In the genomic region with DNA sequence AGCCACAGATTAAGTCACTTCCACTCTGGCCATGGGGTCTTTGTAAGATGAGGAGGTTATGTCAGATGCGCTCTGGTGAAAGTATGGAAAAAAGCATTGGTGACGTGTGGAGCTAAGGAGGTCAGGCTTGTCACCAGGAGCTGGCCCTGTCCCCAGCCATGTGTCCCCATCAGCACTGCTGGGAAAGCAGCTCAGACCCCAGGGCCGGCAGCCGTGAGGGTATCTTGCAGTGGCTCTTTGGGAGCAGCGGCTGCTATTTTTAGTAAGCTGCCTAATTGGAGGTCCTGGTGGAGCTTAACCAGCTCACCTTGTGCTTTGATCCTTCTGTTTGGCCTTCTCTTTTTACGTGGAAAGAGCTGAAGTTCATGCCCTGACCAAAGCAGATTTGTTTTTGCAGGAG, we compare ENCODE assay signal across 16 cellular contexts.
DNase-seq lines count a peak whose midpoint lies in the region; ATAC-seq and TF ChIP-seq lines count a peak whose summit lies in the region.
"Had no signal": no experiment of that assay in that cellular context is flagged by ENCODE, and none has a peak within 500 bp of the region (broad histone marks: within the 10 kb centered on the region; RNA-seq: fewer than 3 reads in every experiment).

No MANE protein-coding gene starts in this region.

- H3K9me3 ChIP-seq in CD8-positive, alpha-beta memory T cell (ENCODE audit: low read length), result no peaks in the 10 kb centered on the region
- H3K9me3 ChIP-seq in right cardiac atrium (ENCODE audit: control insufficient read depth, low read length) (no peaks in the 10 kb centered on the region), psoas muscle (no peaks in the 10 kb centered on the region), SJCRH30 (replicated peaks) (no peaks in the 10 kb centered on the region)
- H3K9me3 ChIP-seq: HAP-1 had no signal

- H3K27ac ChIP-seq in CD8-positive, alpha-beta memory T cell (ENCODE audit: low read depth, low read length), result no peak overlapping the region
- H3K27ac ChIP-seq in right cardiac atrium (ENCODE audit: low read length) (peak overlapping the region; percentile 31), psoas muscle (peak overlapping the region; percentile 73), SJCRH30 (no peak overlapping the region), foreskin keratinocyte (no peak overlapping the region)

- no peak overlapping the region for H3K4me3 ChIP-seq in CD8-positive, alpha-beta memory T cell (ENCODE audit: low read length)
- H3K4me3 ChIP-seq in right cardiac atrium (ENCODE audit: low read length) (no peak overlapping the region), psoas muscle (no peak overlapping the region), SJCRH30 (no peak overlapping the region)
- H3K4me3 ChIP-seq: HAP-1 had no signal

- no peaks in the 10 kb centered on the region for H3K36me3 ChIP-seq in CD8-positive, alpha-beta memory T cell (ENCODE audit: insufficient read depth, low read length)
- H3K36me3 ChIP-seq in psoas muscle (ENCODE audit: insufficient read depth in 1 of 2, low read depth in 1 of 2), result no peaks in the 10 kb centered on the region
- H3K36me3 ChIP-seq in SJCRH30, result peaks cover 14% of the 10 kb centered on the region

- peak overlapping the region in 5 of 8 donors; percentile 17 to 59 (median 32) for H3K27ac Mint-ChIP-seq in CD8-positive, alpha-beta memory T cell
- peak overlapping the region; percentile 8; the same call in 1 of the 2 replicates for H3K27ac Mint-ChIP-seq in WTC11
- H3K27ac Mint-ChIP-seq: T-helper 1 cell treated with Interleukin-12 subunit alpha and Interleukin-12 subunit beta and Interleukin-4 antibody, amounts not matched to agents 30 μg/mL and 1 μg/mL, for 36 hours had no signal

- H3K4me3 Mint-ChIP-seq in CD8-positive, alpha-beta memory T cell, result no peak overlapping the region
- H3K4me3 Mint-ChIP-seq in WTC11, result no peak overlapping the region
- H3K4me3 Mint-ChIP-seq: T-helper 1 cell treated with Interleukin-12 subunit alpha and Interleukin-12 subunit beta and Interleukin-4 antibody, amounts not matched to agents 30 μg/mL and 1 μg/mL, for 36 hours had no signal

- H3K4me1 ChIP-seq in CD8-positive, alpha-beta memory T cell (ENCODE audit: insufficient read depth, low read length), result peaks cover 6% of the 10 kb centered on the region
- H3K4me1 ChIP-seq in right cardiac atrium (ENCODE audit: control insufficient read depth, insufficient read depth, low read length), result peaks cover 54% of the 10 kb centered on the region
- H3K4me1 ChIP-seq in psoas muscle, result peaks cover 97% of the 10 kb centered on the region
- no peaks in the 10 kb centered on the region for H3K4me1 ChIP-seq in SJCRH30
- peaks cover 9% of the 10 kb centered on the region for H3K4me1 ChIP-seq in foreskin keratinocyte
- H3K4me1 ChIP-seq: HAP-1 had no signal

- ATAC-seq in WTC11 (no peak), right cardiac atrium (no peak), psoas muscle (peak in 3 of 4 donors; percentile 42 to 61 (median 43)), HG02588 (IDR thresholded peaks at IDR 0.05; ENCODE audit: unreplicated experiment) (no peak), foreskin keratinocyte (no peak)

- no peak for TF ChIP-seq CTCF in WTC11 (IDR thresholded peaks at IDR 0.05)
- no peak for TF ChIP-seq CTCF in psoas muscle (IDR thresholded peaks at IDR 0.05)
- no peak for TF ChIP-seq CTCF in foreskin keratinocyte (conservative IDR thresholded peaks at IDR 0.05)

- intact Hi-C loops in right cardiac atrium (cut with DNase I), result no loop called here
- intact Hi-C loops in psoas muscle (cut with DNase I), result loop anchor here in 1 of 2 donors (10.0 kb wide), 1 partner anchor 62 kb away; no protein-coding TSS in a partner anchor

- H3K9me3 Mint-ChIP-seq in CD8-positive, alpha-beta memory T cell, result no peaks in the 10 kb centered on the region
- no peaks in the 10 kb centered on the region for H3K9me3 Mint-ChIP-seq in WTC11
- H3K9me3 Mint-ChIP-seq: T-helper 1 cell treated with Interleukin-12 subunit alpha and Interleukin-12 subunit beta and Interleukin-4 antibody, amounts not matched to agents 30 μg/mL and 1 μg/mL, for 36 hours had no signal

- peaks cover 0 to 26% (median 0%) of the 10 kb centered on the region in 3 donors for H3K36me3 Mint-ChIP-seq in CD8-positive, alpha-beta memory T cell
- no peaks in the 10 kb centered on the region for H3K36me3 Mint-ChIP-seq in WTC11

- no peak for DNase-seq in CD8-positive, alpha-beta memory T cell
- DNase-seq in WTC11 (ENCODE audit: low spot score) (no peak), right cardiac atrium (no peak), psoas muscle (peak in 1 of 2 donors; percentile 51), SJCRH30 (no peak), activated gamma-delta T cell (lab: John Stamatoyannopoulos, UW) (no peak), foreskin keratinocyte (no peak)
- DNase-seq: activated effector memory CD4-positive, alpha-beta T cell treated with Interleukin-2 at 50 U/mL for 16 hours; effector memory CD4-positive, alpha-beta T cell; mesendoderm; NCI-H2029; NCI-H446; stimulated activated naive CD4-positive, alpha-beta T cell treated with Interleukin-2 at 50 U/mL for 16 hours had no signal

- H3K4me1 Mint-ChIP-seq in CD8-positive, alpha-beta memory T cell, result peaks cover 29 to 43% (median 32%) of the 10 kb centered on the region in 3 donors
- H3K4me1 Mint-ChIP-seq in WTC11, result peaks cover 10% of the 10 kb centered on the region

- no peaks in the 10 kb centered on the region for H3K27me3 Mint-ChIP-seq in CD8-positive, alpha-beta memory T cell
- H3K27me3 Mint-ChIP-seq in WTC11 (ENCODE audit: low read depth), result no peaks in the 10 kb centered on the region

- H3K27me3 ChIP-seq in CD8-positive, alpha-beta memory T cell (ENCODE audit: insufficient read depth, low read length, poor library complexity, severe bottlenecking), result no peaks in the 10 kb centered on the region
- H3K27me3 ChIP-seq in right cardiac atrium (ENCODE audit: control insufficient read depth, insufficient read depth) (no peaks in the 10 kb centered on the region), psoas muscle (ENCODE audit: insufficient read depth in 3 of 3, low read length in 2 of 3) (no peaks in the 10 kb centered on the region), SJCRH30 (no peaks in the 10 kb centered on the region), foreskin keratinocyte (no peaks in the 10 kb centered on the region)

- CTCF ChIA-PET in CD8-positive, alpha-beta memory T cell (lab: Charles Lee), result no interaction called here
- CTCF ChIA-PET in WTC11 (lab: Charles Lee), result interaction anchor here (0.6 to 1.7 kb wide), 2 partner anchors 39 to 52 kb away, joined by 3 to 6 read pairs; no protein-coding TSS in a partner anchor

- POLR2A ChIA-PET in CD8-positive, alpha-beta memory T cell (lab: Charles Lee), result no interaction called here
- POLR2A ChIA-PET in WTC11 (lab: Charles Lee), result no interaction called here

- WGBS in right cardiac atrium, result 62% methylated on average over 6 of the region's 6 CpGs
- 42 to 62% (median 44%) methylated on average over 6 of the region's 6 CpGs for WGBS in psoas muscle, 3 donors

TF ChIP-seq in WTC11, 78 proteins besides CTCF, POLR2A, EP300 and RAD21 (continues in another document):
- TF ChIP-seq, protein P1, sequence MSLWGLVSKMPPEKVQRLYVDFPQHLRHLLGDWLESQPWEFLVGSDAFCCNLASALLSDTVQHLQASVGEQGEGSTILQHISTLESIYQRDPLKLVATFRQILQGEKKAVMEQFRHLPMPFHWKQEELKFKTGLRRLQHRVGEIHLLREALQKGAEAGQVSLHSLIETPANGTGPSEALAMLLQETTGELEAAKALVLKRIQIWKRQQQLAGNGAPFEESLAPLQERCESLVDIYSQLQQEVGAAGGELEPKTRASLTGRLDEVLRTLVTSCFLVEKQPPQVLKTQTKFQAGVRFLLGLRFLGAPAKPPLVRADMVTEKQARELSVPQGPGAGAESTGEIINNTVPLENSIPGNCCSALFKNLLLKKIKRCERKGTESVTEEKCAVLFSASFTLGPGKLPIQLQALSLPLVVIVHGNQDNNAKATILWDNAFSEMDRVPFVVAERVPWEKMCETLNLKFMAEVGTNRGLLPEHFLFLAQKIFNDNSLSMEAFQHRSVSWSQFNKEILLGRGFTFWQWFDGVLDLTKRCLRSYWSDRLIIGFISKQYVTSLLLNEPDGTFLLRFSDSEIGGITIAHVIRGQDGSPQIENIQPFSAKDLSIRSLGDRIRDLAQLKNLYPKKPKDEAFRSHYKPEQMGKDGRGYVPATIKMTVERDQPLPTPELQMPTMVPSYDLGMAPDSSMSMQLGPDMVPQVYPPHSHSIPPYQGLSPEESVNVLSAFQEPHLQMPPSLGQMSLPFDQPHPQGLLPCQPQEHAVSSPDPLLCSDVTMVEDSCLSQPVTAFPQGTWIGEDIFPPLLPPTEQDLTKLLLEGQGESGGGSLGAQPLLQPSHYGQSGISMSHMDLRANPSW (CRISPR knock-in tag; conservative IDR thresholded peaks at IDR 0.05; ENCODE audit: low read depth), result no peak
- TF ChIP-seq NFYB (CRISPR knock-in tag; conservative IDR thresholded peaks at IDR 0.05; ENCODE audit: low read depth) (no peak), SMAD3 (CRISPR knock-in tag; IDR thresholded peaks at IDR 0.05; ENCODE audit: borderline replicate concordance) (no peak), JUN (CRISPR knock-in tag; IDR thresholded peaks at IDR 0.05) (no peak), SOX15 (CRISPR knock-in tag; IDR thresholded peaks at IDR 0.05) (no peak)
- TF ChIP-seq, protein P2, sequence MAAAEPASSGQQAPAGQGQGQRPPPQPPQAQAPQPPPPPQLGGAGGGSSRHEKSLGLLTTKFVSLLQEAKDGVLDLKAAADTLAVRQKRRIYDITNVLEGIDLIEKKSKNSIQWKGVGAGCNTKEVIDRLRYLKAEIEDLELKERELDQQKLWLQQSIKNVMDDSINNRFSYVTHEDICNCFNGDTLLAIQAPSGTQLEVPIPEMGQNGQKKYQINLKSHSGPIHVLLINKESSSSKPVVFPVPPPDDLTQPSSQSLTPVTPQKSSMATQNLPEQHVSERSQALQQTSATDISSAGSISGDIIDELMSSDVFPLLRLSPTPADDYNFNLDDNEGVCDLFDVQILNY (CRISPR knock-in tag; IDR thresholded peaks at IDR 0.05), result no peak

Comparison
In these comparisons a context has a peak if more than half of its experiments do, and no peak if none do; other contexts are left out.
1. H3K27ac ChIP-seq: peak in right cardiac atrium (single experiment) and psoas muscle (single experiment); none in CD8-positive, alpha-beta memory T cell (single experiment), SJCRH30 (single experiment) and foreskin keratinocyte (single experiment).
2. ATAC-seq: peak in psoas muscle (3 of 4); none in WTC11 (single experiment), right cardiac atrium (0 of 2), HG02588 (single experiment) and foreskin keratinocyte (single experiment).